Comparison of ENCODE assay signal across 16 cellular contexts in the genomic region with DNA sequence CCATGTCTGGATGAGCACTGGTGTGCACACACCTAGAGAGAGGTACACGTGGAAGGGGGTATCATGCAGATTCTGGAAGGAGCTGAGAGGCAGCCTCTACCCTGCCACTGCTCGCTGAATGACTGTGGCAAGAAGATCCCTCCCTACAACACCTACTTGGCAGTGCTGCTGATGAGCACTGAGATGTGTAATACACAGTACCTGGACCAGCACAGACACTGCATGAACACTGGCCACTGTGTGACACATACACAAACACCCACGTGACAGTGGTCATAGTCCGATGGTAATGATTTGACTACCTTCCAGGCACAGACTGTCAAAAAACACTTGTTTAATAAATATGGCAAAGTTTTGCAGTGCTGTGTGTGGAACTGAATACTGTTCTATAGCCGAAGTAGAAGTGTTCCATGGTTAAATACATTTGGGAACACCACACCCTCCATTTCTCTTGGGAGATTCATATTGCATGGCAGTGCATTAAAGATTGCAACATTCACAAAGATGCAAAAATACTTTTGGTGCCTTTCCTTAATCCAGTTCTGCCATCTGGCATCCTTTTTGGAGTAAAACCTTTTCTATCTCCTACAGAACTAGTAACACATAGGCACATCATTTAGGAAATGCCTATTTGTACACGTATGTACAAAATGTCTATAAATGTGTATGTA. TPM values are rescaled to one million over a fixed set of nuclear protein-coding genes. Genes with fewer than 3 reads are reported as not detected.
DNase-seq lines count a peak whose midpoint lies in the region; ATAC-seq lines count a peak whose summit lies in the region.
"Had no signal": no experiment of that assay in that cellular context is flagged by ENCODE, and none has a peak within 500 bp of the region (broad histone marks: within the 10 kb centered on the region; RNA-seq: fewer than 3 reads in every experiment).

No MANE protein-coding gene starts in this region.

- ATAC-seq in activated naive CD8-positive, alpha-beta T cell treated with anti-CD3 and anti-CD28 coated beads, Interleukin-2, amount 50 U/mL, for 24 hours: peak; percentile 24
- peak; percentile 39 for ATAC-seq in activated T-helper 17 cell treated with anti-CD3 and anti-CD28 coated beads, Interleukin-2, amount 50 U/mL, for 72 hours (replicated peaks)
- ATAC-seq in left lobe of liver: peak; percentile 73
- no peak for ATAC-seq in GM18511 (IDR thresholded peaks at IDR 0.05; ENCODE audit: unreplicated experiment)
- no peak for ATAC-seq in GM21390 (IDR thresholded peaks at IDR 0.05; ENCODE audit: unreplicated experiment)
- ATAC-seq: GM23338 had no signal

- H3K36me3 Mint-ChIP-seq in activated naive CD8-positive, alpha-beta T cell treated with anti-CD3 and anti-CD28 coated beads, Interleukin-2, amount 50 U/mL, for 24 hours (ENCODE audit: low read depth): peaks cover 61% of the 10 kb centered on the region
- H3K36me3 Mint-ChIP-seq in activated naive CD8-positive, alpha-beta T cell treated with anti-CD3 and anti-CD28 coated beads for 36 hours: peaks cover 41% of the 10 kb centered on the region
- peaks cover 97% of the 10 kb centered on the region for H3K36me3 Mint-ChIP-seq in activated T-helper 17 cell treated with anti-CD3 and anti-CD28 coated beads, Interleukin-2, amount 50 U/mL, for 72 hours (ENCODE audit: low read depth)

- H3K9me3 Mint-ChIP-seq in activated naive CD8-positive, alpha-beta T cell treated with anti-CD3 and anti-CD28 coated beads, Interleukin-2, amount 50 U/mL, for 24 hours: no peaks in the 10 kb centered on the region
- peaks cover 2% of the 10 kb centered on the region for H3K9me3 Mint-ChIP-seq in activated naive CD8-positive, alpha-beta T cell treated with anti-CD3 and anti-CD28 coated beads for 36 hours
- H3K9me3 Mint-ChIP-seq in activated T-helper 17 cell treated with anti-CD3 and anti-CD28 coated beads, Interleukin-2, amount 50 U/mL, for 72 hours: no peaks in the 10 kb centered on the region
- H3K9me3 Mint-ChIP-seq: CD4-positive, alpha-beta memory T cell; IgD-negative memory B cell had no signal

- H3K27me3 Mint-ChIP-seq in activated naive CD8-positive, alpha-beta T cell treated with anti-CD3 and anti-CD28 coated beads, Interleukin-2, amount 50 U/mL, for 24 hours: no peaks in the 10 kb centered on the region
- no peaks in the 10 kb centered on the region for H3K27me3 Mint-ChIP-seq in activated naive CD8-positive, alpha-beta T cell treated with anti-CD3 and anti-CD28 coated beads for 36 hours
- H3K27me3 Mint-ChIP-seq in activated T-helper 17 cell treated with anti-CD3 and anti-CD28 coated beads, Interleukin-2, amount 50 U/mL, for 72 hours: no peaks in the 10 kb centered on the region
- H3K27me3 Mint-ChIP-seq: CD4-positive, alpha-beta memory T cell; IgD-negative memory B cell had no signal

- no peak overlapping the region for H3K4me3 Mint-ChIP-seq in activated naive CD8-positive, alpha-beta T cell treated with anti-CD3 and anti-CD28 coated beads, Interleukin-2, amount 50 U/mL, for 24 hours
- no peak overlapping the region for H3K4me3 Mint-ChIP-seq in activated naive CD8-positive, alpha-beta T cell treated with anti-CD3 and anti-CD28 coated beads for 36 hours
- H3K4me3 Mint-ChIP-seq in activated T-helper 17 cell treated with anti-CD3 and anti-CD28 coated beads, Interleukin-2, amount 50 U/mL, for 72 hours: no peak overlapping the region
- H3K4me3 Mint-ChIP-seq: CD14-positive monocyte; CD4-positive, alpha-beta memory T cell; GM23338; IgD-negative memory B cell had no signal

- DNase-seq in activated naive CD8-positive, alpha-beta T cell treated with anti-CD3 and anti-CD28 coated beads, Interleukin-2, amount 50 U/mL, for 24 hours: no peak
- no peak for DNase-seq in activated naive CD8-positive, alpha-beta T cell treated with anti-CD3 and anti-CD28 coated beads for 36 hours
- DNase-seq in left lobe of liver (ENCODE audit: low spot score) (no peak), superior temporal gyrus (ENCODE audit: extremely low spot score) (peak; percentile 35), SHP77 (lab: John Stamatoyannopoulos, UW) (no peak)
- DNase-seq: 8988T; CD4-positive, alpha-beta memory T cell; DMS79 treated with DMSO at 0.1 percent for 48 hours; GF-D8; HCEC 1CT had no signal

- no peak overlapping the region for H3K27ac Mint-ChIP-seq in activated naive CD8-positive, alpha-beta T cell treated with anti-CD3 and anti-CD28 coated beads, Interleukin-2, amount 50 U/mL, for 24 hours
- H3K27ac Mint-ChIP-seq in activated naive CD8-positive, alpha-beta T cell treated with anti-CD3 and anti-CD28 coated beads for 36 hours: no peak overlapping the region
- H3K27ac Mint-ChIP-seq in activated T-helper 17 cell treated with anti-CD3 and anti-CD28 coated beads, Interleukin-2, amount 50 U/mL, for 72 hours: no peak overlapping the region
- H3K27ac Mint-ChIP-seq: GM23338, IgD-negative memory B cell had no signal

- peaks cover 17% of the 10 kb centered on the region for H3K4me1 Mint-ChIP-seq in activated naive CD8-positive, alpha-beta T cell treated with anti-CD3 and anti-CD28 coated beads, Interleukin-2, amount 50 U/mL, for 24 hours
- peaks cover 13% of the 10 kb centered on the region for H3K4me1 Mint-ChIP-seq in activated naive CD8-positive, alpha-beta T cell treated with anti-CD3 and anti-CD28 coated beads for 36 hours
- H3K4me1 Mint-ChIP-seq in activated T-helper 17 cell treated with anti-CD3 and anti-CD28 coated beads, Interleukin-2, amount 50 U/mL, for 72 hours: peaks cover 25% of the 10 kb centered on the region
- H3K4me1 Mint-ChIP-seq: CD14-positive monocyte had no signal

RNA-seq across cellular contexts. Expression of a gene that starts 29.6 kb away (rescaled TPM):
- total RNA-seq in activated naive CD8-positive, alpha-beta T cell treated with anti-CD3 and anti-CD28 coated beads for 36 hours: 10 to 100 TPM; 83.8 to 84.8 TPM
- total RNA-seq in activated T-helper 17 cell treated with anti-CD3 and anti-CD28 coated beads, Interleukin-2, amount 50 U/mL, for 72 hours: 10 to 100 TPM; 76.0 to 93.9 TPM
- 34.7 TPM for total RNA-seq in left lobe of liver

Comparison
In these comparisons a context has a peak if more than half of its experiments do, and no peak if none do; other contexts are left out.
1. ATAC-seq: peak in activated naive CD8-positive, alpha-beta T cell treated with anti-CD3 and anti-CD28 coated beads, Interleukin-2, amount 50 U/mL, for 24 hours (single experiment), activated T-helper 17 cell treated with anti-CD3 and anti-CD28 coated beads, Interleukin-2, amount 50 U/mL, for 72 hours (single experiment) and left lobe of liver (single experiment); none in GM18511 (single experiment) and GM21390 (single experiment).